ENCODE assay signal across 11 cellular contexts in the genomic region with DNA sequence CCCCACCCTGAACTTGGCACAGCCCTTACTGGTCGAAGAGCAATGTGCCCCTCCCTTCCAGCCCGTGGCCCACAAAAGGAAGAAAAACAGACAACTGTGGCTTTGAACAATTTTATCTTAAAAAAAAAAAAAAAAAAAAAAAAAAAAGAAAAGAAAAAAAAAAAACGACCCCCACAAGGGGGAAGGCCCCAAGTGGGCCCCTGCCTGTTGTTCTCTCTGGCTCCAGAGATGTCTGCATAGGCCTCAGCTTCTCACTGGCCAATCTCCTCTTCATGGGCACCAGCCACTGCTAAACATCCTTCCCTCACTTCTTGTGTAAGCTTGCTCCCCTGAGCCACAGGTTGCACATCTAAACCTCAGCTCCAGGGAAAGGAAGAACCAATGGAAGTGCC. TPM values are rescaled to one million over a fixed set of nuclear protein-coding genes. Genes with fewer than 3 reads are reported as not detected.
DNase-seq lines count a peak whose midpoint lies in the region; ATAC-seq, FAIRE-seq and TF ChIP-seq lines count a peak whose summit lies in the region.
"Had no signal": no experiment of that assay in that cellular context is flagged by ENCODE, and none has a peak within 500 bp of the region (broad histone marks: within the 10 kb centered on the region; RNA-seq: fewer than 3 reads in every experiment).

No MANE protein-coding gene starts in this region.

- H3K4me3 Mint-ChIP-seq in T-helper 2 cell treated with Interferon-gamma antibody and Interleukin-4, amounts not matched to agents 5 μg/mL and 100 μg/mL, for 36 hours = peak overlapping the region; percentile 92
- H3K4me3 Mint-ChIP-seq in activated T-helper 17 cell treated with anti-CD3 and anti-CD28 coated beads, Interleukin-2, amount 50 U/mL, for 72 hours = peak overlapping the region; percentile 92
- peak overlapping the region; percentile 91 for H3K4me3 Mint-ChIP-seq in stimulated activated effector memory CD8-positive, alpha-beta T cell treated with anti-CD3 and anti-CD28 coated beads, Interleukin-12 subunit alpha, Interleukin-12 subunit beta, amount 100 ng/mL, for 72 hours

- no peaks in the 10 kb centered on the region for H3K9me1 ChIP-seq in keratinocyte (ENCODE audit: control insufficient read depth, extremely low read depth, insufficient read depth, low read length)

- peaks cover 12% of the 10 kb centered on the region for H3K4me1 ChIP-seq in keratinocyte (ENCODE audit: control insufficient read depth, extremely low read depth, insufficient read depth, low read length)

- peaks cover 7% of the 10 kb centered on the region for H3K79me2 ChIP-seq in keratinocyte (ENCODE audit: control insufficient read depth, insufficient read depth, low read length)

- peaks cover 21 to 23% of the 10 kb centered on the region in 2 experiments for H3K36me3 ChIP-seq in keratinocyte (ENCODE audit: control insufficient read depth in 2 of 2, extremely low read depth in 1 of 2, insufficient read depth in 2 of 2, low read length in 2 of 2)

- no peak overlapping the region for H2AFZ ChIP-seq in keratinocyte (ENCODE audit: control insufficient read depth, low read length)

- no peaks in the 10 kb centered on the region for H3K27me3 Mint-ChIP-seq in T-helper 2 cell treated with Interferon-gamma antibody and Interleukin-4, amounts not matched to agents 5 μg/mL and 100 μg/mL, for 36 hours (ENCODE audit: low read depth)
- no peaks in the 10 kb centered on the region for H3K27me3 Mint-ChIP-seq in activated T-helper 17 cell treated with anti-CD3 and anti-CD28 coated beads, Interleukin-2, amount 50 U/mL, for 72 hours

- peak overlapping the region; percentile 84 for H3K9ac ChIP-seq in keratinocyte (ENCODE audit: control insufficient read depth, extremely low read depth, insufficient read depth, low read length)

- no peaks in the 10 kb centered on the region for H3K9me3 Mint-ChIP-seq in T-helper 2 cell treated with Interferon-gamma antibody and Interleukin-4, amounts not matched to agents 5 μg/mL and 100 μg/mL, for 36 hours
- H3K9me3 Mint-ChIP-seq in activated T-helper 17 cell treated with anti-CD3 and anti-CD28 coated beads, Interleukin-2, amount 50 U/mL, for 72 hours = no peaks in the 10 kb centered on the region
- no peaks in the 10 kb centered on the region for H3K9me3 Mint-ChIP-seq in stimulated activated effector memory CD8-positive, alpha-beta T cell treated with anti-CD3 and anti-CD28 coated beads, Interleukin-12 subunit alpha, Interleukin-12 subunit beta, amount 100 ng/mL, for 72 hours

- no peaks in the 10 kb centered on the region for H3K9me3 ChIP-seq in keratinocyte (ENCODE audit: control insufficient read depth, low read depth, low read length)

- H3K36me3 Mint-ChIP-seq in T-helper 2 cell treated with Interferon-gamma antibody and Interleukin-4, amounts not matched to agents 5 μg/mL and 100 μg/mL, for 36 hours (ENCODE audit: low read depth) = peaks cover 44% of the 10 kb centered on the region
- peaks cover 71% of the 10 kb centered on the region for H3K36me3 Mint-ChIP-seq in activated T-helper 17 cell treated with anti-CD3 and anti-CD28 coated beads, Interleukin-2, amount 50 U/mL, for 72 hours (ENCODE audit: low read depth)
- peaks cover 71% of the 10 kb centered on the region for H3K36me3 Mint-ChIP-seq in stimulated activated effector memory CD8-positive, alpha-beta T cell treated with anti-CD3 and anti-CD28 coated beads, Interleukin-12 subunit alpha, Interleukin-12 subunit beta, amount 100 ng/mL, for 72 hours

- H3K4me2 ChIP-seq in keratinocyte (ENCODE audit: control insufficient read depth, extremely low read depth, insufficient read depth, low read depth, low read length) = peak overlapping the region; percentile 89

- H3K27me3 ChIP-seq in keratinocyte (ENCODE audit: control insufficient read depth, extremely low read depth, insufficient read depth, low read length) = no peaks in the 10 kb centered on the region

- no peaks in the 10 kb centered on the region for H4K20me1 ChIP-seq in keratinocyte (ENCODE audit: control insufficient read depth, extremely low read depth, insufficient read depth, low read length)

- H3K4me3 ChIP-seq in keratinocyte (ENCODE audit: control insufficient read depth in 2 of 3, extremely low read depth in 1 of 3, insufficient read depth in 2 of 3, low read depth in 1 of 3, low read length in 3 of 3) = peak overlapping the region in 2 of 3 experiments; percentile 77
- H3K4me3 ChIP-seq: K562 had no signal

- peak overlapping the region; percentile 82 for H3K27ac ChIP-seq in keratinocyte (ENCODE audit: control insufficient read depth, insufficient read depth, low read length)

- FAIRE-seq in keratinocyte (lab: Jason Lieb, UNC) = no peak
- FAIRE-seq: endometrium, K562 had no signal

- no peak for DNase-seq in T-helper 2 cell treated with Interferon-gamma antibody and Interleukin-4, amounts not matched to agents 5 μg/mL and 100 μg/mL, for 36 hours (ENCODE audit: low spot score)
- no peak for DNase-seq in T-helper 2 cell
- no peak for DNase-seq in keratinocyte (ENCODE audit: low read depth, low spot score)
- DNase-seq in stimulated activated effector memory CD8-positive, alpha-beta T cell treated with anti-CD3 and anti-CD28 coated beads, Interleukin-12 subunit alpha, Interleukin-12 subunit beta, amount 100 ng/mL, for 72 hours (ENCODE audit: low spot score in 2 of 2) = no peak
- no peak for DNase-seq in cortex of kidney (lab: John Stamatoyannopoulos, UW)
- no peak for DNase-seq in MV-4-11 (lab: John Stamatoyannopoulos, UW)

- dilution Hi-C loops in keratinocyte (cut with MboI; ENCODE audit: extremely low pct_ligation_motif_present, low sequenced_read_pairs) = no loop called here

- peak overlapping the region; percentile 86 for H3K27ac Mint-ChIP-seq in T-helper 2 cell treated with Interferon-gamma antibody and Interleukin-4, amounts not matched to agents 5 μg/mL and 100 μg/mL, for 36 hours
- H3K27ac Mint-ChIP-seq in activated T-helper 17 cell treated with anti-CD3 and anti-CD28 coated beads, Interleukin-2, amount 50 U/mL, for 72 hours = peak overlapping the region; percentile 87
- peak overlapping the region; percentile 92 for H3K27ac Mint-ChIP-seq in stimulated activated effector memory CD8-positive, alpha-beta T cell treated with anti-CD3 and anti-CD28 coated beads, Interleukin-12 subunit alpha, Interleukin-12 subunit beta, amount 100 ng/mL, for 72 hours

- ATAC-seq in activated T-helper 17 cell treated with anti-CD3 and anti-CD28 coated beads, Interleukin-2, amount 50 U/mL, for 72 hours (replicated peaks) = no peak
- ATAC-seq in stimulated activated effector memory CD8-positive, alpha-beta T cell treated with anti-CD3 and anti-CD28 coated beads, Interleukin-12 subunit alpha, Interleukin-12 subunit beta, amount 100 ng/mL, for 72 hours = no peak
- no peak for ATAC-seq in GM18520 (IDR thresholded peaks at IDR 0.05; ENCODE audit: unreplicated experiment)
- ATAC-seq: K562 had no signal

- no peak for TF ChIP-seq CTCF in keratinocyte (optimal IDR thresholded peaks at IDR 0.05 in 1 of 3, IDR thresholded peaks at IDR 0.05 in 1 of 3, conservative IDR thresholded peaks at IDR 0.05 in 1 of 3; ENCODE audit: extremely low read depth in 1 of 3, insufficient read depth in 2 of 3, low read length in 3 of 3)

- H3K4me1 Mint-ChIP-seq in T-helper 2 cell treated with Interferon-gamma antibody and Interleukin-4, amounts not matched to agents 5 μg/mL and 100 μg/mL, for 36 hours (ENCODE audit: low read depth) = peaks cover 21% of the 10 kb centered on the region
- peaks cover 13% of the 10 kb centered on the region for H3K4me1 Mint-ChIP-seq in activated T-helper 17 cell treated with anti-CD3 and anti-CD28 coated beads, Interleukin-2, amount 50 U/mL, for 72 hours
- H3K4me1 Mint-ChIP-seq in stimulated activated effector memory CD8-positive, alpha-beta T cell treated with anti-CD3 and anti-CD28 coated beads, Interleukin-12 subunit alpha, Interleukin-12 subunit beta, amount 100 ng/mL, for 72 hours = peaks cover 53% of the 10 kb centered on the region

RNA-seq across cellular contexts. Expression of a gene that starts 0.4 kb away (rescaled TPM):
- 100 to 1,000 TPM in 1 of 2 donors, 10 to 100 TPM in 1; 38.7 to 119 TPM for total RNA-seq in activated T-helper 17 cell treated with anti-CD3 and anti-CD28 coated beads, Interleukin-2, amount 50 U/mL, for 72 hours
- 106 to 128 TPM (median 113 TPM) in 3 replicates for polyA plus RNA-seq in keratinocyte
- polyA plus RNA-seq in keratinocyte (2011; ENCODE audit: low read depth) = 95.0 TPM
- polyA plus RNA-seq in keratinocyte (2011; cell fraction: cytosol; rRNA removed) = 77.2 and 119 TPM in 2 replicates
- 56.0 and 60.6 TPM in 2 replicates for polyA plus RNA-seq in keratinocyte (2011; cell fraction: nucleus; rRNA removed)
- 81.0 and 132 TPM in 2 replicates for polyA plus RNA-seq in keratinocyte (2012; ENCODE audit: low replicate concordance)
- polyA minus RNA-seq in keratinocyte = 17.7 to 24.2 TPM (median 19.1 TPM) in 3 replicates
- polyA minus RNA-seq in keratinocyte (2011; cell fraction: cytosol; rRNA and poly(A)+ RNA removed) = 33.0 TPM
- 8.2 and 9.7 TPM in 2 replicates for polyA minus RNA-seq in keratinocyte (2011; cell fraction: nucleus; rRNA and poly(A)+ RNA removed)

RNA-seq across cellular contexts. Expression of a gene that starts 6.6 kb away (rescaled TPM):
- total RNA-seq in activated T-helper 17 cell treated with anti-CD3 and anti-CD28 coated beads, Interleukin-2, amount 50 U/mL, for 72 hours = 10 to 100 TPM; 51.6 to 66.9 TPM
- 25.1 to 40.7 TPM (median 31.6 TPM) in 3 replicates for polyA plus RNA-seq in keratinocyte
- polyA plus RNA-seq in keratinocyte (2011; ENCODE audit: low read depth) = 29.0 TPM
- 14.4 and 15.5 TPM in 2 replicates for polyA plus RNA-seq in keratinocyte (2011; cell fraction: cytosol; rRNA removed)
- 72.9 and 81.7 TPM in 2 replicates for polyA plus RNA-seq in keratinocyte (2011; cell fraction: nucleus; rRNA removed)
- polyA plus RNA-seq in keratinocyte (2012; ENCODE audit: low replicate concordance) = 26.9 and 37.1 TPM in 2 replicates
- polyA minus RNA-seq in keratinocyte = 75.2 to 96.5 TPM (median 79.5 TPM) in 3 replicates
- 43.4 TPM for polyA minus RNA-seq in keratinocyte (2011; cell fraction: cytosol; rRNA and poly(A)+ RNA removed)
- 18.9 and 30.1 TPM in 2 replicates for polyA minus RNA-seq in keratinocyte (2011; cell fraction: nucleus; rRNA and poly(A)+ RNA removed)

RNA-seq across cellular contexts. Expression of a gene that starts 18.2 kb away (rescaled TPM):
- total RNA-seq in activated T-helper 17 cell treated with anti-CD3 and anti-CD28 coated beads, Interleukin-2, amount 50 U/mL, for 72 hours = 100 to 1,000 TPM in 1 of 2 donors, 10 to 100 TPM in 1; 13.0 to 110 TPM
- polyA plus RNA-seq in keratinocyte = 201 to 259 TPM (median 224 TPM) in 3 replicates
- polyA plus RNA-seq in keratinocyte (2011; ENCODE audit: low read depth) = 32.4 TPM
- 96.8 and 161 TPM in 2 replicates for polyA plus RNA-seq in keratinocyte (2011; cell fraction: cytosol; rRNA removed)
- polyA plus RNA-seq in keratinocyte (2011; cell fraction: nucleus; rRNA removed) = 361 and 385 TPM in 2 replicates
- polyA plus RNA-seq in keratinocyte (2012; ENCODE audit: low replicate concordance) = 96.9 and 113 TPM in 2 replicates
- 318 to 388 TPM (median 383 TPM) in 3 replicates for polyA minus RNA-seq in keratinocyte
- 61.6 TPM for polyA minus RNA-seq in keratinocyte (2011; cell fraction: cytosol; rRNA and poly(A)+ RNA removed)
- 190 and 363 TPM in 2 replicates for polyA minus RNA-seq in keratinocyte (2011; cell fraction: nucleus; rRNA and poly(A)+ RNA removed)

RNA-seq across cellular contexts. Expression of a gene that starts 30.5 kb away (rescaled TPM):
- 100 to 1,000 TPM; 180 to 207 TPM for total RNA-seq in activated T-helper 17 cell treated with anti-CD3 and anti-CD28 coated beads, Interleukin-2, amount 50 U/mL, for 72 hours
- 0.05 to 0.45 TPM (median 0.16 TPM) in 3 replicates for polyA plus RNA-seq in keratinocyte
- polyA plus RNA-seq in keratinocyte (2011; ENCODE audit: low read depth) = 6.6 TPM
- polyA plus RNA-seq in keratinocyte (2011; cell fraction: cytosol; rRNA removed) = 0.05 and 0.06 TPM in 2 replicates
- 0.99 and 1.1 TPM in 2 replicates for polyA plus RNA-seq in keratinocyte (2011; cell fraction: nucleus; rRNA removed)
- polyA plus RNA-seq in keratinocyte (2012; ENCODE audit: low replicate concordance) = 0.29 and 11.6 TPM in 2 replicates
- polyA minus RNA-seq in keratinocyte = 0.26 to 0.42 TPM in 2 of 3 replicates, not detected in the other
- not detected for polyA minus RNA-seq in keratinocyte (2011; cell fraction: cytosol; rRNA and poly(A)+ RNA removed)
- polyA minus RNA-seq in keratinocyte (2011; cell fraction: nucleus; rRNA and poly(A)+ RNA removed) = 0.63 and 0.93 TPM in 2 replicates

RNA-seq across cellular contexts. Expression of a gene that starts 50.2 kb away (rescaled TPM):
- total RNA-seq in activated T-helper 17 cell treated with anti-CD3 and anti-CD28 coated beads, Interleukin-2, amount 50 U/mL, for 72 hours = under 1 TPM; 0.22 to 0.32 TPM
- polyA plus RNA-seq in keratinocyte = 6.0 to 19.0 TPM (median 8.6 TPM) in 3 replicates
- polyA plus RNA-seq in keratinocyte (2011; ENCODE audit: low read depth) = 60.1 TPM
- polyA plus RNA-seq in keratinocyte (2011; cell fraction: cytosol; rRNA removed) = 2.6 and 4.3 TPM in 2 replicates
- polyA plus RNA-seq in keratinocyte (2011; cell fraction: nucleus; rRNA removed) = 20.7 and 42.1 TPM in 2 replicates
- polyA plus RNA-seq in keratinocyte (2012; ENCODE audit: low replicate concordance) = 2.9 and 144 TPM in 2 replicates
- 7.1 to 52.8 TPM (median 19.4 TPM) in 3 replicates for polyA minus RNA-seq in keratinocyte
- polyA minus RNA-seq in keratinocyte (2011; cell fraction: cytosol; rRNA and poly(A)+ RNA removed) = 6.5 TPM
- 19.1 and 21.9 TPM in 2 replicates for polyA minus RNA-seq in keratinocyte (2011; cell fraction: nucleus; rRNA and poly(A)+ RNA removed)
- total RNA-seq: K562; T-helper 1 cell treated with Interleukin-12 subunit alpha and Interleukin-12 subunit beta and Interleukin-4 antibody, amounts not matched to agents 30 ng/mL and 1 ng/mL, for 36 hours had no signal
